1 cellular context compared by ENCODE assay signal in genomic region chr9:33473643-33474352, GRCh38.
TF ChIP-seq lines count a peak whose summit lies in the region.

Gene NOL6 (minus strand): TSS chr9:33473924. CDS start chr9:33473842, 82 bp downstream.

TF ChIP-seq in H1, 55 proteins besides CTCF, POLR2A, EP300 and RAD21 (continued from another document):
- peak; percentile 89 for TF ChIP-seq MAX (IDR thresholded peaks at IDR 0.05)
- TF ChIP-seq SIN3A (conservative IDR thresholded peaks at IDR 0.05 in 1 of 2, IDR thresholded peaks at IDR 0.05 in 1 of 2; ENCODE audit: low read depth in 1 of 2, low read length in 2 of 2) = peak; percentile 96 to 98
- TF ChIP-seq SIX5 (IDR thresholded peaks at IDR 0.05; ENCODE audit: low read depth, low read length) = no peak
- peak; percentile 74 for TF ChIP-seq CHD2 (IDR thresholded peaks at IDR 0.05; ENCODE audit: low read length)
- no peak for TF ChIP-seq GTF2F1 (IDR thresholded peaks at IDR 0.05; ENCODE audit: borderline replicate concordance, low read depth, low read length)
- TF ChIP-seq ATF3 (IDR thresholded peaks at IDR 0.05; ENCODE audit: insufficient read depth, low read depth, low read length) = peak; percentile 11; the same call in 1 of the 2 replicates
- peak; percentile 100 for TF ChIP-seq SAP30 (IDR thresholded peaks at IDR 0.05; ENCODE audit: insufficient read depth, insufficient replicate concordance, low read length)
- no peak for TF ChIP-seq ZNF274 (IDR thresholded peaks at IDR 0.05; ENCODE audit: borderline replicate concordance, extremely low read depth, low read length)
- TF ChIP-seq HDAC2 (IDR thresholded peaks at IDR 0.05; ENCODE audit: borderline replicate concordance in 1 of 2, low read depth in 2 of 2, low read length in 2 of 2) = peak; percentile 72 to 97; a peak in 2 of 4 replicates
- peak; percentile 50 for TF ChIP-seq USF2 (IDR thresholded peaks at IDR 0.05; ENCODE audit: low read length)
- no peak for TF ChIP-seq YY1 (IDR thresholded peaks at IDR 0.05; ENCODE audit: low read depth, low read length)
- peak; percentile 88 for TF ChIP-seq TBP (IDR thresholded peaks at IDR 0.05; ENCODE audit: low read depth, low read length)
- peak; percentile 93 for TF ChIP-seq TAF1 (IDR thresholded peaks at IDR 0.05; ENCODE audit: low read depth, low read length)
- TF ChIP-seq TCF12 (IDR thresholded peaks at IDR 0.05; ENCODE audit: low read depth, low read length) = no peak
- no peak for TF ChIP-seq RBBP5 (IDR thresholded peaks at IDR 0.05; ENCODE audit: borderline replicate concordance, low read depth, low read length)
- no peak for TF ChIP-seq SUZ12 (IDR thresholded peaks at IDR 0.05; ENCODE audit: low read length)
- TF ChIP-seq PHF8 (conservative IDR thresholded peaks at IDR 0.05; ENCODE audit: low read depth, low read length) = peak; percentile 66
- no peak for TF ChIP-seq KDM1A (IDR thresholded peaks at IDR 0.05; ENCODE audit: borderline replicate concordance, low read length)
- TF ChIP-seq EZH2 (IDR thresholded peaks at IDR 0.05; ENCODE audit: low read depth, low read length, severe bottlenecking) = no peak
- peak; percentile 64; the same call in 1 of the 2 replicates for TF ChIP-seq SP2 (IDR thresholded peaks at IDR 0.05; ENCODE audit: low read length)
- peak; percentile 49 for TF ChIP-seq KDM4A (IDR thresholded peaks at IDR 0.05; ENCODE audit: low read depth, low read length, severe bottlenecking)
- no peak for TF ChIP-seq SRF (IDR thresholded peaks at IDR 0.05; ENCODE audit: low read depth, low read length)
- TF ChIP-seq GABPA (IDR thresholded peaks at IDR 0.05; ENCODE audit: borderline replicate concordance, insufficient read depth, low read length) = no peak
- TF ChIP-seq FOSL1 (IDR thresholded peaks at IDR 0.05; ENCODE audit: insufficient read depth, low read depth, low read length) = no peak
- TF ChIP-seq SP1 (IDR thresholded peaks at IDR 0.05; ENCODE audit: low read depth, low read length) = peak; percentile 99
- TF ChIP-seq POLR2AphosphoS5 (IDR thresholded peaks at IDR 0.05; ENCODE audit: low read depth, low read length) = peak; percentile 36; the same call in 1 of the 2 replicates
- peak; percentile 91 for TF ChIP-seq SP4 (IDR thresholded peaks at IDR 0.05; ENCODE audit: low read length)
- TF ChIP-seq CREB1 (IDR thresholded peaks at IDR 0.05) = peak; percentile 52
- TF ChIP-seq EGR1 (IDR thresholded peaks at IDR 0.05; ENCODE audit: borderline replicate concordance, low read depth, low read length) = 0 out of 2 replicates have a peak, but pooled peaks have one; percentile 39
- TF ChIP-seq NRF1 (IDR thresholded peaks at IDR 0.05; ENCODE audit: low read depth, low read length) = no peak
- TF ChIP-seq TEAD4 (IDR thresholded peaks at IDR 0.05; ENCODE audit: low read depth, low read length) = no peak
